1 cellular context compared by ENCODE assay signal in the genomic region with DNA sequence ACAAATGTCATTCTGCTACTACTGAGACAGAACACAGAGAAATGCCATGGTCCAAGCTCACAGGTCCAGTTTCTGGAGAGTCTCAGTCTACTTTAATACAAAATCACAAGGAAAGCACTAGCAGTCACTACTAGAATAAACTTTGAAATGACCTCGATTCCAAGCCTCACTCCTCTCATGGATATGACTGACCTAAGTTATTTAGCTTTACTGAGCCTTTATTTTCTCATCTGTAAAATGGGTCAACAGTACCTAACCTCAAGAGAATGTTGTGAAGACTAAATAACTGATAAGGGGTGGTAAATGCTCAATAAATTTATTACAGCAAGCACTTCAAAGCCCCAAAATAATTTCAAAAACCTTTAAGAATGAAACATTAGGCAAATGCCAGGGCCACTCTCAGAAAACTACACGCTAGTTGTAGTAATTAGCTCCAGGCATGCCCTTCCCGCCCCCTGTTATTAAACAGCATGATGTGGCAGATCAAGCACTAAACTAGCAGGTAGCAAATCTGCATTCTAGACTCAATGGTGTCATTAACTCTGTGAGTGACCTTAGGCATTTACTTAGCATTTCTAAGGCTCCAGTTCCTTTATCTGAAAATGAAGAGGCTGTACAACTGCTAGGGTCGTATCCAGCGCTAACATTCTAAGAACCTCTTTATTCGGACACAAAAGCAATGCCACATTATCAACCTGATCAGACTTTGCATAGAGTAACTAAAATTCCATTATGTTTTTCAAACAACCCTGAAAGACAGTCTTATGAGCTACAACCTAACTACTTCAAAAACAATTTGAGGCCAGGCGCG.
TF ChIP-seq lines count a peak whose summit lies in the region.

No MANE protein-coding gene starts in this region.

TF ChIP-seq in HEK293, 187 proteins besides CTCF, POLR2A, EP300 and RAD21 (continued from another document):
- TF ChIP-seq, protein P1, sequence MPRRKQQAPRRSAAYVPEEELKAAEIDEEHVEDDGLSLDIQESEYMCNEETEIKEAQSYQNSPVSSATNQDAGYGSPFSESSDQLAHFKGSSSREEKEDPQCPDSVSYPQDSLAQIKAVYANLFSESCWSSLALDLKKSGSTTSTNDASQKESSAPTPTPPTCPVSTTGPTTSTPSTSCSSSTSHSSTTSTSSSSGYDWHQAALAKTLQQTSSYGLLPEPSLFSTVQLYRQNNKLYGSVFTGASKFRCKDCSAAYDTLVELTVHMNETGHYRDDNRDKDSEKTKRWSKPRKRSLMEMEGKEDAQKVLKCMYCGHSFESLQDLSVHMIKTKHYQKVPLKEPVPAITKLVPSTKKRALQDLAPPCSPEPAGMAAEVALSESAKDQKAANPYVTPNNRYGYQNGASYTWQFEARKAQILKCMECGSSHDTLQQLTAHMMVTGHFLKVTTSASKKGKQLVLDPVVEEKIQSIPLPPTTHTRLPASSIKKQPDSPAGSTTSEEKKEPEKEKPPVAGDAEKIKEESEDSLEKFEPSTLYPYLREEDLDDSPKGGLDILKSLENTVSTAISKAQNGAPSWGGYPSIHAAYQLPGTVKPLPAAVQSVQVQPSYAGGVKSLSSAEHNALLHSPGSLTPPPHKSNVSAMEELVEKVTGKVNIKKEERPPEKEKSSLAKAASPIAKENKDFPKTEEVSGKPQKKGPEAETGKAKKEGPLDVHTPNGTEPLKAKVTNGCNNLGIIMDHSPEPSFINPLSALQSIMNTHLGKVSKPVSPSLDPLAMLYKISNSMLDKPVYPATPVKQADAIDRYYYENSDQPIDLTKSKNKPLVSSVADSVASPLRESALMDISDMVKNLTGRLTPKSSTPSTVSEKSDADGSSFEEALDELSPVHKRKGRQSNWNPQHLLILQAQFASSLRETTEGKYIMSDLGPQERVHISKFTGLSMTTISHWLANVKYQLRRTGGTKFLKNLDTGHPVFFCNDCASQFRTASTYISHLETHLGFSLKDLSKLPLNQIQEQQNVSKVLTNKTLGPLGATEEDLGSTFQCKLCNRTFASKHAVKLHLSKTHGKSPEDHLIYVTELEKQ (tag by site-specific recombination; IDR thresholded peaks at IDR 0.05; ENCODE audit: borderline replicate concordance), result no peak
- TF ChIP-seq ZNF16 (tag by site-specific recombination; IDR thresholded peaks at IDR 0.05; ENCODE audit: low read depth) (no peak), ZIC2 (tag by site-specific recombination; IDR thresholded peaks at IDR 0.05) (peak; percentile 26; the same call in 1 of the 2 replicates), ZNF664 (tag by site-specific recombination; IDR thresholded peaks at IDR 0.05) (no peak), ZNF701 (tag by site-specific recombination; IDR thresholded peaks at IDR 0.05) (no peak), ZNF560 (tag by site-specific recombination; IDR thresholded peaks at IDR 0.05; ENCODE audit: borderline replicate concordance) (no peak), SP7 (tag by site-specific recombination; IDR thresholded peaks at IDR 0.05) (peak; percentile 89), GLI2 (tag by site-specific recombination; IDR thresholded peaks at IDR 0.05; ENCODE audit: borderline replicate concordance, low read depth) (no peak), ZNF426 (tag by site-specific recombination; IDR thresholded peaks at IDR 0.05) (no peak)
- TF ChIP-seq, protein P2, sequence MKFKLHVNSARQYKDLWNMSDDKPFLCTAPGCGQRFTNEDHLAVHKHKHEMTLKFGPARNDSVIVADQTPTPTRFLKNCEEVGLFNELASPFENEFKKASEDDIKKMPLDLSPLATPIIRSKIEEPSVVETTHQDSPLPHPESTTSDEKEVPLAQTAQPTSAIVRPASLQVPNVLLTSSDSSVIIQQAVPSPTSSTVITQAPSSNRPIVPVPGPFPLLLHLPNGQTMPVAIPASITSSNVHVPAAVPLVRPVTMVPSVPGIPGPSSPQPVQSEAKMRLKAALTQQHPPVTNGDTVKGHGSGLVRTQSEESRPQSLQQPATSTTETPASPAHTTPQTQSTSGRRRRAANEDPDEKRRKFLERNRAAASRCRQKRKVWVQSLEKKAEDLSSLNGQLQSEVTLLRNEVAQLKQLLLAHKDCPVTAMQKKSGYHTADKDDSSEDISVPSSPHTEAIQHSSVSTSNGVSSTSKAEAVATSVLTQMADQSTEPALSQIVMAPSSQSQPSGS (tag by site-specific recombination; IDR thresholded peaks at IDR 0.05; ENCODE audit: low read depth), result no peak
